Comparison of ENCODE assay signal across 22 cellular contexts in the genomic region with DNA sequence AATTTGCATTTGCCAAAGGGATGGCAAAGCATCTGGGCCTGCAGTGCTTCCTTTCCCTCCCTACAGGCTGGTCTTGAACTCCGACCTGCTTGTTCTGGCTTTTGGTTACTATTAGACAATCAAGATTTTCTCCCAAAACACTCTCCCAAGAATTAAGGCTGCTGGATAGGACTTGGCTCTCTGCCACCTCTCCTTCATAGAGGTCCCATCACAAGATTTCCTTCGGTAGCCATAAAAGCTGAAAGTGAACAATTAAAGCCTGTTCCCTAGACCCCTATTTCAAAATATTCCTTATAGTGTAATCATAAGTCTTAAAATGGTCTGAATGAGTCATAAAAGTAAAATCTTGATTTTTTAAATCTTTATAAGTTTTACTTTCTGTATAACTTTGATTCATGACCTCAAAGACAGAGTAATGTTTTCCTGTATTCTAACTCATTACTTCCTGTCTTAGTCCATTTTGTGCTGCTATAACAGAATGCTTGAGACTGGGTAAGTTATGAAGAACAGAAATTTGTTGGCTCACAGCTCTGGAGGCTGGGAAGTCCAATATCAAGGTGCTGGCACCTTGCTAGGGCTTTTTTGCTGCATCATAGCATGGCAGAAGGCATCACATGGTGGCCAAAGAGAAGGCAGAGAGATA. TPM values are rescaled to one million over a fixed set of nuclear protein-coding genes. Genes with fewer than 3 reads are reported as not detected.
A peak's percentile ranks its signal among the peaks of the same experiment; 100 is the strongest.
DNase-seq lines count a peak whose midpoint lies in the region; ATAC-seq and TF ChIP-seq lines count a peak whose summit lies in the region.
"Had no signal": no experiment of that assay in that cellular context is flagged by ENCODE, and none has a peak within 500 bp of the region (broad histone marks: within the 10 kb centered on the region; RNA-seq: fewer than 3 reads in every experiment).

No MANE protein-coding gene starts in this region.

- H2AFZ ChIP-seq in hepatocyte (no peak overlapping the region), GM23338 (no peak overlapping the region)

- TF ChIP-seq CTCF in natural killer cell (IDR thresholded peaks at IDR 0.05) (no peak), hepatocyte (IDR thresholded peaks at IDR 0.05; ENCODE audit: poor library complexity) (no peak), GM23338 (conservative IDR thresholded peaks at IDR 0.05; ENCODE audit: low read depth in 2 of 2) (no peak)

- ATAC-seq in natural killer cell treated with Interleukin-12 subunit alpha and Interleukin-12 subunit beta and Interleukin-15 and Interleukin-18, amount 100 ng/mL, for 72 hours, result peak; percentile 53 to 82
- ATAC-seq in natural killer cell (no peak), HG03521 (IDR thresholded peaks at IDR 0.05; ENCODE audit: unreplicated experiment) (no peak), GM23338 (no peak)
- no peak for ATAC-seq in activated CD8-positive, alpha-beta T cell treated with anti-CD3 and anti-CD28 coated beads, Interleukin-2, amount 10 ng/mL, durations not matched to agents 7 days and 5 days

- H3K27me3 Mint-ChIP-seq in natural killer cell treated with Interleukin-12 subunit alpha and Interleukin-12 subunit beta and Interleukin-15 and Interleukin-18, amount 100 ng/mL, for 72 hours, result peaks cover 5 to 14% of the 10 kb centered on the region in 2 donors
- H3K27me3 Mint-ChIP-seq in natural killer cell (ENCODE audit: low read depth in 2 of 2) (peaks cover 0 to 4% of the 10 kb centered on the region in 2 donors), GM23338 (ENCODE audit: insufficient read depth, low read depth, poor library complexity) (no peaks in the 10 kb centered on the region)
- H3K27me3 Mint-ChIP-seq in activated CD8-positive, alpha-beta T cell treated with anti-CD3 and anti-CD28 coated beads, Interleukin-2, amount 10 ng/mL, durations not matched to agents 7 days and 5 days (ENCODE audit: low read depth), result peaks cover 4% of the 10 kb centered on the region

- H3K79me2 ChIP-seq in hepatocyte (no peaks in the 10 kb centered on the region), GM23338 (replicated peaks; ENCODE audit: insufficient read depth) (no peaks in the 10 kb centered on the region)

- H3K9me2 ChIP-seq in hepatocyte (replicated peaks; ENCODE audit: insufficient read depth) (no peaks in the 10 kb centered on the region), GM23338 (ENCODE audit: insufficient read depth) (peaks cover 6% of the 10 kb centered on the region; the same call in 1 of the 2 replicates)

- CTCF ChIA-PET in activated CD8-positive, alpha-beta T cell treated with anti-CD3 and anti-CD28 coated beads, Interleukin-2, amount 10 ng/mL, durations not matched to agents 7 days and 5 days (lab: Charles Lee), result no interaction called here

- no peaks in the 10 kb centered on the region for H4K20me1 ChIP-seq in hepatocyte (ENCODE audit: insufficient read depth, poor library complexity, severe bottlenecking)
- no peaks in the 10 kb centered on the region for H4K20me1 ChIP-seq in GM23338 (replicated peaks; ENCODE audit: insufficient read depth)

- H3K4me1 ChIP-seq in hepatocyte (ENCODE audit: insufficient read depth), result no peaks in the 10 kb centered on the region
- no peaks in the 10 kb centered on the region for H3K4me1 ChIP-seq in GM23338 (ENCODE audit: insufficient read depth)
- H3K4me1 ChIP-seq: BE2C had no signal

- peaks cover 7% of the 10 kb centered on the region for H3K36me3 Mint-ChIP-seq in natural killer cell treated with Interleukin-12 subunit alpha and Interleukin-12 subunit beta and Interleukin-15 and Interleukin-18, amount 100 ng/mL, for 72 hours
- H3K36me3 Mint-ChIP-seq in natural killer cell, result no peaks in the 10 kb centered on the region
- peaks cover 12% of the 10 kb centered on the region for H3K36me3 Mint-ChIP-seq in activated CD8-positive, alpha-beta T cell treated with anti-CD3 and anti-CD28 coated beads, Interleukin-2, amount 10 ng/mL, durations not matched to agents 7 days and 5 days (ENCODE audit: low read depth)
- H3K36me3 Mint-ChIP-seq in GM23338 (ENCODE audit: low read depth), result peaks cover 4% of the 10 kb centered on the region; the same call in 2 of the 3 replicates
- H3K36me3 Mint-ChIP-seq: CD4-positive, CD25-positive, alpha-beta regulatory T cell had no signal

- H3K9me3 Mint-ChIP-seq in natural killer cell treated with Interleukin-12 subunit alpha and Interleukin-12 subunit beta and Interleukin-15 and Interleukin-18, amount 100 ng/mL, for 72 hours, result peaks cover 7% of the 10 kb centered on the region
- H3K9me3 Mint-ChIP-seq in natural killer cell, result peaks cover 2 to 3% of the 10 kb centered on the region in 2 donors
- H3K9me3 Mint-ChIP-seq in activated CD8-positive, alpha-beta T cell treated with anti-CD3 and anti-CD28 coated beads, Interleukin-2, amount 10 ng/mL, durations not matched to agents 7 days and 5 days (ENCODE audit: insufficient read depth), result peaks cover 16% of the 10 kb centered on the region
- H3K9me3 Mint-ChIP-seq in GM23338, result peaks cover 10% of the 10 kb centered on the region

- no peaks in the 10 kb centered on the region for H3K9me3 ChIP-seq in hepatocyte (ENCODE audit: low read depth)
- H3K9me3 ChIP-seq: BE2C had no signal

- POLR2A ChIA-PET in activated CD8-positive, alpha-beta T cell treated with anti-CD3 and anti-CD28 coated beads, Interleukin-2, amount 10 ng/mL, durations not matched to agents 7 days and 5 days (lab: Charles Lee), result no interaction called here

- no peak overlapping the region for H3K4me2 ChIP-seq in hepatocyte
- no peak overlapping the region for H3K4me2 ChIP-seq in GM23338

- H3K4me1 Mint-ChIP-seq in natural killer cell treated with Interleukin-12 subunit alpha and Interleukin-12 subunit beta and Interleukin-15 and Interleukin-18, amount 100 ng/mL, for 72 hours (ENCODE audit: low read depth in 2 of 2), result peaks cover 11 to 12% of the 10 kb centered on the region in 2 donors
- peaks cover 0 to 4% of the 10 kb centered on the region in 2 donors for H3K4me1 Mint-ChIP-seq in natural killer cell
- peaks cover 12% of the 10 kb centered on the region for H3K4me1 Mint-ChIP-seq in activated CD8-positive, alpha-beta T cell treated with anti-CD3 and anti-CD28 coated beads, Interleukin-2, amount 10 ng/mL, durations not matched to agents 7 days and 5 days (ENCODE audit: low read depth)
- H3K4me1 Mint-ChIP-seq in GM23338, result peaks cover 6% of the 10 kb centered on the region; the same call in 2 of the 3 replicates
- H3K4me1 Mint-ChIP-seq: CD4-positive, CD25-positive, alpha-beta regulatory T cell had no signal

- peak overlapping the region; percentile 12 to 90 for H3K27ac Mint-ChIP-seq in natural killer cell treated with Interleukin-12 subunit alpha and Interleukin-12 subunit beta and Interleukin-15 and Interleukin-18, amount 100 ng/mL, for 72 hours
- no peak overlapping the region for H3K27ac Mint-ChIP-seq in natural killer cell
- H3K27ac Mint-ChIP-seq in activated CD8-positive, alpha-beta T cell treated with anti-CD3 and anti-CD28 coated beads, Interleukin-2, amount 10 ng/mL, durations not matched to agents 7 days and 5 days, result peak overlapping the region; percentile 77
- no peak overlapping the region for H3K27ac Mint-ChIP-seq in GM23338
- H3K27ac Mint-ChIP-seq: CD4-positive, CD25-positive, alpha-beta regulatory T cell had no signal

- intact Hi-C loops in natural killer cell (cut with micrococcal nuclease), result no loop called here

- no peak overlapping the region for H3K4me3 ChIP-seq in hepatocyte
- H3K4me3 ChIP-seq in GM23338, result no peak overlapping the region

- H3K27ac ChIP-seq in hepatocyte (no peak overlapping the region), GM23338 (ENCODE audit: low read depth) (no peak overlapping the region)

- H3K36me3 ChIP-seq in hepatocyte (replicated peaks; ENCODE audit: insufficient read depth, low read depth), result no peaks in the 10 kb centered on the region
- H3K36me3 ChIP-seq in GM23338 (ENCODE audit: insufficient read depth), result no peaks in the 10 kb centered on the region
- H3K36me3 ChIP-seq: BE2C had no signal

- H3K27me3 ChIP-seq in hepatocyte (no peaks in the 10 kb centered on the region), GM23338 (ENCODE audit: insufficient read depth) (no peaks in the 10 kb centered on the region)
- H3K27me3 ChIP-seq: BE2C had no signal

- 80% methylated on average over 2 of the region's 2 CpGs for WGBS in hepatocyte (ENCODE audit: low lambda C conversion rate, missing lambda C conversion rate)

- no peak for DNase-seq in natural killer cell treated with Interleukin-12 subunit alpha and Interleukin-12 subunit beta and Interleukin-15 and Interleukin-18, amount 100 ng/mL, for 72 hours (ENCODE audit: low spot score)
- DNase-seq in natural killer cell (no peak), fibroblast of peridontal ligament (ENCODE audit: extremely low read depth) (peak; percentile 4), hepatocyte (ENCODE audit: low spot score) (no peak), GM23338 (ENCODE audit: low spot score) (no peak)
- no peak for DNase-seq in activated CD8-positive, alpha-beta T cell treated with anti-CD3 and anti-CD28 coated beads, Interleukin-2, amount 10 ng/mL, durations not matched to agents 7 days and 5 days
- DNase-seq: BE2C, COR-L47, DMS79 treated with DMSO at 0.1 percent for 48 hours, Kasumi-1, NCI-H1694, NCI-H2081, NCI-H2171, NCI-H345, NCI-H524, NCI-H82 had no signal

- H3K4me3 Mint-ChIP-seq in natural killer cell treated with Interleukin-12 subunit alpha and Interleukin-12 subunit beta and Interleukin-15 and Interleukin-18, amount 100 ng/mL, for 72 hours, result no peak overlapping the region
- H3K4me3 Mint-ChIP-seq in natural killer cell, result no peak overlapping the region
- H3K4me3 Mint-ChIP-seq in activated CD8-positive, alpha-beta T cell treated with anti-CD3 and anti-CD28 coated beads, Interleukin-2, amount 10 ng/mL, durations not matched to agents 7 days and 5 days, result no peak overlapping the region
- no peak overlapping the region for H3K4me3 Mint-ChIP-seq in GM23338
- H3K4me3 Mint-ChIP-seq: CD4-positive, CD25-positive, alpha-beta regulatory T cell had no signal

- H3F3A ChIP-seq in GM23338 (replicated peaks; ENCODE audit: low read depth), result no peaks in the 10 kb centered on the region

TF ChIP-seq in GM23338, 12 proteins besides CTCF, POLR2A, EP300 and RAD21:
- TF ChIP-seq ZNF114 (CRISPR knock-in tag; IDR thresholded peaks at IDR 0.05), result no peak

RNA-seq across cellular contexts. Expression of a gene that starts 37.8 kb away (rescaled TPM):
- total RNA-seq in natural killer cell treated with Interleukin-12 subunit alpha and Interleukin-12 subunit beta and Interleukin-15 and Interleukin-18, amount 100 ng/mL, for 72 hours, result not detected
- total RNA-seq in natural killer cell, result not detected
- total RNA-seq in activated CD8-positive, alpha-beta T cell treated with anti-CD3 and anti-CD28 coated beads, Interleukin-2, amount 10 ng/mL, durations not matched to agents 7 days and 5 days, result not detected
- total RNA-seq in hepatocyte, result not detected in 2 replicates
- not detected in 2 replicates for polyA plus RNA-seq in hepatocyte
- not detected in 2 replicates for total RNA-seq in GM23338 (2014; rRNA removed; shearing (Covaris generic))
- polyA plus RNA-seq in GM23338 (2016; fragmentation: Nextera tagmentation; extraction: Ambion mirVana), result not detected in 2 replicates
- total RNA-seq: A673; CD4-positive, CD25-positive, alpha-beta regulatory T cell; H4; MCF 10A; OCI-LY7 had no signal
- polyA plus RNA-seq: CD4-positive, CD25-positive, alpha-beta regulatory T cell had no signal

Comparison
In these comparisons a context has a peak if more than half of its experiments do, and no peak if none do; other contexts are left out.
1. ATAC-seq: peak in natural killer cell treated with Interleukin-12 subunit alpha and Interleukin-12 subunit beta and Interleukin-15 and Interleukin-18, amount 100 ng/mL, for 72 hours (2 of 2); none in natural killer cell (0 of 3), activated CD8-positive, alpha-beta T cell treated with anti-CD3 and anti-CD28 coated beads, Interleukin-2, amount 10 ng/mL, durations not matched to agents 7 days and 5 days (single experiment), HG03521 (single experiment) and GM23338 (single experiment).
2. H3K27ac Mint-ChIP-seq: peak in natural killer cell treated with Interleukin-12 subunit alpha and Interleukin-12 subunit beta and Interleukin-15 and Interleukin-18, amount 100 ng/mL, for 72 hours (2 of 2) and activated CD8-positive, alpha-beta T cell treated with anti-CD3 and anti-CD28 coated beads, Interleukin-2, amount 10 ng/mL, durations not matched to agents 7 days and 5 days (single experiment); none in natural killer cell (0 of 2) and GM23338 (single experiment).